In the genomic region with DNA sequence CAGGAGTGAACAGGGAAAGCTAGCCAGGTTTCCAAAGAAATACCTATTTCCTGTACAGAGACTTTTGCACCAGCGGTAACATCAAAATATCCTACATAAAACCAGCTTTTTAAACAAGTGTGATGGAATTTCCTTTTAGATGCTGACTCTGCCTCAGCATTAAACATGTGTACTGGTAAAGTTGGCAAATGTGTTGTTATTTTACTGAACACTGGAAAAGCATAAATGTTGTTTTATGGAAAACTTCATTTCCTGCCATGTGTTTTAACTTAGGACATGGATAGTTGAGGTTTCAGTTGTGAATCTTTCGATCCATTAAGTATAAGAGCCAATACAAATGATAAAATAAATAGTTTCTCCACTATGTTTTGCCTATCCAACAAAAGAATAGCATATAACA, we compare ENCODE assay signal across 21 cellular contexts. TPM values are rescaled to one million over a fixed set of nuclear protein-coding genes. Genes with fewer than 3 reads are reported as not detected.
DNase-seq lines count a peak whose midpoint lies in the region; ATAC-seq lines count a peak whose summit lies in the region.
"Had no signal": no experiment of that assay in that cellular context is flagged by ENCODE, and none has a peak within 500 bp of the region (broad histone marks: within the 10 kb centered on the region; RNA-seq: fewer than 3 reads in every experiment).

No MANE protein-coding gene starts in this region.

- no peaks in the 10 kb centered on the region for H3F3A ChIP-seq in GM23248 (ENCODE audit: insufficient read depth)

- in situ Hi-C loops in GM23248 (cut with MboI): loop anchor here (25.0 kb wide), 2 partner anchors 757 to 932 kb away; no protein-coding TSS in a partner anchor

- H3K27me3 ChIP-seq in GM23248 (replicated peaks; ENCODE audit: insufficient read depth): no peaks in the 10 kb centered on the region
- H3K27me3 ChIP-seq: Peyer's patch had no signal

- no peak overlapping the region for H2AFZ ChIP-seq in GM23248

- no peaks in the 10 kb centered on the region for H3K36me3 ChIP-seq in GM23248 (ENCODE audit: low read depth)

- H3K4me2 ChIP-seq in GM23248 (ENCODE audit: unreplicated experiment): no peak overlapping the region
- H3K4me2 ChIP-seq: A549, KMS-11 had no signal

- no peak overlapping the region for H3K9ac ChIP-seq in GM23248
- H3K9ac ChIP-seq: KMS-11 had no signal

- H3K27ac ChIP-seq in GM23248: no peak overlapping the region
- H3K27ac ChIP-seq: A549, HL-60, KMS-11, Peyer's patch had no signal

- WGBS in GM23248 (ENCODE audit: low coverage in 1 of 2, low lambda C conversion rate in 2 of 2, missing lambda C conversion rate in 2 of 2), 2 experiments: 61 to 73% methylated on average over 2 of the region's 2 CpGs

- H3K9me3 ChIP-seq in GM23248 (ENCODE audit: low read depth): no peaks in the 10 kb centered on the region
- H3K9me3 ChIP-seq: A549, Peyer's patch had no signal

- ATAC-seq in HG03354 (IDR thresholded peaks at IDR 0.05; ENCODE audit: poor library complexity, severe bottlenecking, unreplicated experiment): no peak
- ATAC-seq: A549, SK-N-SH treated with all-trans-retinoic acid at 6 μM for 48 hours had no signal

- no peaks in the 10 kb centered on the region for H4K20me1 ChIP-seq in GM23248 (ENCODE audit: insufficient read depth)

- H3K79me2 ChIP-seq in GM23248 (ENCODE audit: insufficient read depth): no peaks in the 10 kb centered on the region

- no peaks in the 10 kb centered on the region for H3K9me2 ChIP-seq in GM23248 (ENCODE audit: insufficient read depth)

- H3K4me1 ChIP-seq in GM23248 (ENCODE audit: insufficient read depth): no peaks in the 10 kb centered on the region
- H3K4me1 ChIP-seq: A549, Peyer's patch had no signal

- H3K4me3 ChIP-seq in GM23248: no peak overlapping the region
- H3K4me3 ChIP-seq: A549, Peyer's patch had no signal

- DNase-seq in GM03348 (ENCODE audit: low spot score) (peak; percentile 14), brain pericyte (ENCODE audit: low read depth, low spot score) (peak; percentile 47), fibroblast of gingiva (ENCODE audit: low read depth) (peak; percentile 57), pulmonary artery endothelial cell (ENCODE audit: low read depth, low spot score) (peak; percentile 27), GM23248 (no peak), NOMO-1 treated with DMSO at 0.1 percent for 48 hours (lab: John Stamatoyannopoulos, UW; ENCODE audit: unreplicated experiment) (no peak), NCI-H226 (no peak)
- DNase-seq: Calu3, DND-41, HCEC 1CT, MM.1S, NCI-H2029, NCI-H69, OCI-M1, Peyer's patch, SIG-M5 had no signal

RNA-seq across cellular contexts. Expression of gene OXNAD1, which starts 15.7 kb away (rescaled TPM):
- 13.9 and 14.4 TPM in 2 replicates for total RNA-seq in pulmonary artery endothelial cell
- 3.4 and 10.8 TPM in 2 replicates for total RNA-seq in GM23248 (2014; rRNA removed; shearing (Covaris generic))
- 9.8 and 10.2 TPM in 2 replicates for polyA plus RNA-seq in GM23248 (2016; fragmentation: Nextera tagmentation; extraction: Ambion mirVana)

RNA-seq across cellular contexts. Expression of gene DPH3, which starts 15.9 kb away (rescaled TPM):
- total RNA-seq in pulmonary artery endothelial cell: 17.7 and 22.7 TPM in 2 replicates
- total RNA-seq in GM23248 (2014; rRNA removed; shearing (Covaris generic)): 27.1 and 27.3 TPM in 2 replicates
- polyA plus RNA-seq in GM23248 (2016; fragmentation: Nextera tagmentation; extraction: Ambion mirVana): 46.1 and 51.3 TPM in 2 replicates

Comparison
In these comparisons a context has a peak if more than half of its experiments do, and no peak if none do; other contexts are left out.
1. DNase-seq: peak in GM03348 (single experiment), brain pericyte (single experiment), fibroblast of gingiva (single experiment) and pulmonary artery endothelial cell (single experiment); none in GM23248 (single experiment), NOMO-1 treated with DMSO at 0.1 percent for 48 hours (single experiment) and NCI-H226 (single experiment).